Comparison of ENCODE assay signal across 10 cellular contexts in the genomic region with DNA sequence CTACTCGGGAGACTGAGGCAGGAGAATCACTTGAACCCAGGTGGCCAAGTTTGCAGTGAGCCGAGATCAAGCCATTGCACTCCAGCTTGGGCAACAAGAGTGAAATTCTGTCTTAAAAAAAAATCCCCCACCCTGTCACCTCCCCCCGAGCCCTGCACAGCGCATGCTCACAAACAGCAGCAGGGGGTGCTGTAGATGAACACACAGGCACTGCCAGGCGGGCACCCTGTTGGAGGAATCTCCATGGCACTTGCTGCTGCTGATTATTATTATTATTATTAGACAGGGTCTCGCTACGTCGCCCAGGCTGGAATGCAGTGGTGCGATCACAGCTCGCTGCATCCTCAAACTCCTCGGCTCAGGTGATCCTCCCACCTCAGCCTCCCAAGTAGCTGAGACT. TPM values are rescaled to one million over a fixed set of nuclear protein-coding genes. Genes with fewer than 3 reads are reported as not detected.
A peak's percentile ranks its signal among the peaks of the same experiment; 100 is the strongest.
DNase-seq lines count a peak whose midpoint lies in the region; ATAC-seq and TF ChIP-seq lines count a peak whose summit lies in the region.
"Had no signal": no experiment of that assay in that cellular context is flagged by ENCODE, and none has a peak within 500 bp of the region (broad histone marks: within the 10 kb centered on the region; RNA-seq: fewer than 3 reads in every experiment).

No MANE protein-coding gene starts in this region.

- no peak overlapping the region for H3K4me3 Mint-ChIP-seq in activated naive CD4-positive, alpha-beta T cell treated with anti-CD3 and anti-CD28 coated beads for 36 hours
- no peak overlapping the region for H3K4me3 Mint-ChIP-seq in WTC11
- H3K4me3 Mint-ChIP-seq in activated T-helper 1 cell treated with anti-CD3 and anti-CD28 coated beads, Interleukin-12 subunit alpha, Interleukin-12 subunit beta, Interleukin-2, Interleukin-4 antibody, amounts not matched to agents 30 ng/mL and 10 ng/mL and 1 ng/mL, durations not matched to agents 14 hours and 24 hours and 36 hours: no peak overlapping the region
- H3K4me3 Mint-ChIP-seq: activated CD4-positive, alpha-beta T cell treated with anti-CD3 and anti-CD28 coated beads, Interleukin-2, amount 10 ng/mL, durations not matched to agents 7 days and 5 days had no signal

- peak; percentile 15 for DNase-seq in activated naive CD4-positive, alpha-beta T cell treated with anti-CD3 and anti-CD28 coated beads for 36 hours
- no peak for DNase-seq in activated naive CD4-positive, alpha-beta T cell treated with anti-CD3 and anti-CD28 coated beads, Interleukin-2, amount 50 U/mL, for 16 hours
- DNase-seq in MG63: peak; percentile 47
- DNase-seq in WTC11 (ENCODE audit: low spot score): no peak
- no peak for DNase-seq in retinal pigment epithelial cell (ENCODE audit: low read depth)
- no peak for DNase-seq in left colon
- DNase-seq in activated T-helper 1 cell treated with anti-CD3 and anti-CD28 coated beads, Interleukin-12 subunit alpha, Interleukin-12 subunit beta, Interleukin-2, Interleukin-4 antibody, amounts not matched to agents 30 ng/mL and 10 ng/mL and 1 ng/mL, durations not matched to agents 14 hours and 24 hours and 36 hours (ENCODE audit: low spot score): no peak
- DNase-seq: activated CD4-positive, alpha-beta T cell treated with anti-CD3 and anti-CD28 coated beads, Interleukin-2, amount 10 ng/mL, durations not matched to agents 7 days and 5 days; amygdala had no signal

- intact Hi-C loops in activated naive CD4-positive, alpha-beta T cell treated with anti-CD3 and anti-CD28 coated beads for 36 hours (cut with micrococcal nuclease): no loop called here
- intact Hi-C loops in left colon (cut with DNase I, micrococcal nuclease): no loop called here
- intact Hi-C loops in activated T-helper 1 cell treated with anti-CD3 and anti-CD28 coated beads, Interleukin-12 subunit alpha, Interleukin-12 subunit beta, Interleukin-2, Interleukin-4 antibody, amounts not matched to agents 30 ng/mL and 10 ng/mL and 1 ng/mL, durations not matched to agents 14 hours and 24 hours and 36 hours (cut with micrococcal nuclease): no loop called here

- no peaks in the 10 kb centered on the region for H3K36me3 Mint-ChIP-seq in activated naive CD4-positive, alpha-beta T cell treated with anti-CD3 and anti-CD28 coated beads for 36 hours (ENCODE audit: low read depth)
- no peaks in the 10 kb centered on the region for H3K36me3 Mint-ChIP-seq in WTC11
- H3K36me3 Mint-ChIP-seq in activated T-helper 1 cell treated with anti-CD3 and anti-CD28 coated beads, Interleukin-12 subunit alpha, Interleukin-12 subunit beta, Interleukin-2, Interleukin-4 antibody, amounts not matched to agents 30 ng/mL and 10 ng/mL and 1 ng/mL, durations not matched to agents 14 hours and 24 hours and 36 hours (ENCODE audit: low read depth): no peaks in the 10 kb centered on the region

- no peaks in the 10 kb centered on the region for H3K4me1 Mint-ChIP-seq in activated naive CD4-positive, alpha-beta T cell treated with anti-CD3 and anti-CD28 coated beads for 36 hours (ENCODE audit: low read depth)
- peaks cover 16% of the 10 kb centered on the region for H3K4me1 Mint-ChIP-seq in WTC11
- H3K4me1 Mint-ChIP-seq in activated T-helper 1 cell treated with anti-CD3 and anti-CD28 coated beads, Interleukin-12 subunit alpha, Interleukin-12 subunit beta, Interleukin-2, Interleukin-4 antibody, amounts not matched to agents 30 ng/mL and 10 ng/mL and 1 ng/mL, durations not matched to agents 14 hours and 24 hours and 36 hours (ENCODE audit: low read depth): no peaks in the 10 kb centered on the region
- H3K4me1 Mint-ChIP-seq: activated CD4-positive, alpha-beta T cell treated with anti-CD3 and anti-CD28 coated beads, Interleukin-2, amount 10 ng/mL, durations not matched to agents 7 days and 5 days had no signal

- CTCF ChIA-PET in activated naive CD4-positive, alpha-beta T cell treated with anti-CD3 and anti-CD28 coated beads for 36 hours (lab: Charles Lee): interaction anchor here (0.6 to 1.3 kb wide), 3 partner anchors 17 to 118 kb away, joined by 3 read pairs; no protein-coding TSS in a partner anchor
- CTCF ChIA-PET in WTC11 (lab: Charles Lee): interaction anchor here (0.5 to 3.3 kb wide), 10 partner anchors 9 to 383 kb away, joined by 3 to 13 read pairs (median 3); a partner anchor contains a TSS

- POLR2A ChIA-PET in WTC11 (lab: Charles Lee): no interaction called here

- no peak for TF ChIP-seq CTCF in WTC11 (IDR thresholded peaks at IDR 0.05)
- peak; percentile 34 for TF ChIP-seq CTCF in retinal pigment epithelial cell (conservative IDR thresholded peaks at IDR 0.05; ENCODE audit: low read depth, low read length)

- ATAC-seq in WTC11 (peak; percentile 44), GM19397 (IDR thresholded peaks at IDR 0.05; ENCODE audit: unreplicated experiment) (no peak), left colon (no peak)

- H3K27me3 ChIP-seq in MG63: peaks cover 2% of the 10 kb centered on the region

- no peak overlapping the region for H3K27ac Mint-ChIP-seq in activated naive CD4-positive, alpha-beta T cell treated with anti-CD3 and anti-CD28 coated beads for 36 hours
- no peak overlapping the region for H3K27ac Mint-ChIP-seq in WTC11
- H3K27ac Mint-ChIP-seq in activated T-helper 1 cell treated with anti-CD3 and anti-CD28 coated beads, Interleukin-12 subunit alpha, Interleukin-12 subunit beta, Interleukin-2, Interleukin-4 antibody, amounts not matched to agents 30 ng/mL and 10 ng/mL and 1 ng/mL, durations not matched to agents 14 hours and 24 hours and 36 hours: no peak overlapping the region
- H3K27ac Mint-ChIP-seq: activated CD4-positive, alpha-beta T cell treated with anti-CD3 and anti-CD28 coated beads, Interleukin-2, amount 10 ng/mL, durations not matched to agents 7 days and 5 days had no signal

- no peaks in the 10 kb centered on the region for H3K9me3 Mint-ChIP-seq in activated naive CD4-positive, alpha-beta T cell treated with anti-CD3 and anti-CD28 coated beads for 36 hours
- no peaks in the 10 kb centered on the region for H3K9me3 Mint-ChIP-seq in WTC11
- no peaks in the 10 kb centered on the region for H3K9me3 Mint-ChIP-seq in activated T-helper 1 cell treated with anti-CD3 and anti-CD28 coated beads, Interleukin-12 subunit alpha, Interleukin-12 subunit beta, Interleukin-2, Interleukin-4 antibody, amounts not matched to agents 30 ng/mL and 10 ng/mL and 1 ng/mL, durations not matched to agents 14 hours and 24 hours and 36 hours
- H3K9me3 Mint-ChIP-seq: activated CD4-positive, alpha-beta T cell treated with anti-CD3 and anti-CD28 coated beads, Interleukin-2, amount 10 ng/mL, durations not matched to agents 7 days and 5 days had no signal

- peaks cover 9% of the 10 kb centered on the region for H3K27me3 Mint-ChIP-seq in activated naive CD4-positive, alpha-beta T cell treated with anti-CD3 and anti-CD28 coated beads for 36 hours (ENCODE audit: low read depth)
- peaks cover 14% of the 10 kb centered on the region for H3K27me3 Mint-ChIP-seq in WTC11 (ENCODE audit: low read depth)
- peaks cover 9% of the 10 kb centered on the region for H3K27me3 Mint-ChIP-seq in activated T-helper 1 cell treated with anti-CD3 and anti-CD28 coated beads, Interleukin-12 subunit alpha, Interleukin-12 subunit beta, Interleukin-2, Interleukin-4 antibody, amounts not matched to agents 30 ng/mL and 10 ng/mL and 1 ng/mL, durations not matched to agents 14 hours and 24 hours and 36 hours (ENCODE audit: insufficient read depth)

- H3K36me3 ChIP-seq in MG63: no peaks in the 10 kb centered on the region

- H3K4me3 ChIP-seq in MG63 (no peak overlapping the region), retinal pigment epithelial cell (ENCODE audit: low read length) (no peak overlapping the region)

- H3K9me3 ChIP-seq in MG63: no peaks in the 10 kb centered on the region

TF ChIP-seq in WTC11, 78 proteins besides CTCF, POLR2A, EP300 and RAD21:
- TF ChIP-seq GTF2I (CRISPR knock-in tag; conservative IDR thresholded peaks at IDR 0.05) (no peak), NFE2L1 (CRISPR knock-in tag; IDR thresholded peaks at IDR 0.05) (no peak), ZNF121 (CRISPR knock-in tag; IDR thresholded peaks at IDR 0.05) (0 out of 2 replicates have a peak, but pooled peaks have one; percentile 52)

RNA-seq across cellular contexts. Expression of a gene that starts 24.6 kb away (rescaled TPM):
- not detected for total RNA-seq in activated naive CD4-positive, alpha-beta T cell treated with anti-CD3 and anti-CD28 coated beads for 36 hours
- total RNA-seq in MG63 (2014; rRNA removed; shearing (Covaris generic); ENCODE audit: low replicate concordance): 29.6 and 46.3 TPM in 2 replicates
- 37.6 to 42.8 TPM (median 38.5 TPM) in 3 replicates for total RNA-seq in WTC11 (2021)
- total RNA-seq in left colon: 1 to 10 TPM in 1 of 2 donors, under 1 TPM in 1; 0.31 to 1.6 TPM
- total RNA-seq in activated T-helper 1 cell treated with anti-CD3 and anti-CD28 coated beads, Interleukin-12 subunit alpha, Interleukin-12 subunit beta, Interleukin-2, Interleukin-4 antibody, amounts not matched to agents 30 ng/mL and 10 ng/mL and 1 ng/mL, durations not matched to agents 14 hours and 24 hours and 36 hours: not detected in 2 replicates

Comparison
In these comparisons a context has a peak if more than half of its experiments do, and no peak if none do; other contexts are left out.
1. DNase-seq: peak in activated naive CD4-positive, alpha-beta T cell treated with anti-CD3 and anti-CD28 coated beads for 36 hours (single experiment) and MG63 (single experiment); none in activated naive CD4-positive, alpha-beta T cell treated with anti-CD3 and anti-CD28 coated beads, Interleukin-2, amount 50 U/mL, for 16 hours (single experiment), WTC11 (single experiment), retinal pigment epithelial cell (single experiment), left colon (0 of 2) and activated T-helper 1 cell treated with anti-CD3 and anti-CD28 coated beads, Interleukin-12 subunit alpha, Interleukin-12 subunit beta, Interleukin-2, Interleukin-4 antibody, amounts not matched to agents 30 ng/mL and 10 ng/mL and 1 ng/mL, durations not matched to agents 14 hours and 24 hours and 36 hours (single experiment).
2. RNA of a gene that starts 24.6 kb away (total RNA-seq): 29.6 to 46.3 TPM in MG63 and 37.6 to 42.8 TPM in WTC11; 0.31 to 1.6 TPM in left colon, not detected in activated T-helper 1 cell treated with anti-CD3 and anti-CD28 coated beads, Interleukin-12 subunit alpha, Interleukin-12 subunit beta, Interleukin-2, Interleukin-4 antibody, amounts not matched to agents 30 ng/mL and 10 ng/mL and 1 ng/mL, durations not matched to agents 14 hours and 24 hours and 36 hours and not detected in activated naive CD4-positive, alpha-beta T cell treated with anti-CD3 and anti-CD28 coated beads for 36 hours; every median in the first group is over 10 times any median in the second.